ENCODE assay signal across 11 cellular contexts in the genomic region with DNA sequence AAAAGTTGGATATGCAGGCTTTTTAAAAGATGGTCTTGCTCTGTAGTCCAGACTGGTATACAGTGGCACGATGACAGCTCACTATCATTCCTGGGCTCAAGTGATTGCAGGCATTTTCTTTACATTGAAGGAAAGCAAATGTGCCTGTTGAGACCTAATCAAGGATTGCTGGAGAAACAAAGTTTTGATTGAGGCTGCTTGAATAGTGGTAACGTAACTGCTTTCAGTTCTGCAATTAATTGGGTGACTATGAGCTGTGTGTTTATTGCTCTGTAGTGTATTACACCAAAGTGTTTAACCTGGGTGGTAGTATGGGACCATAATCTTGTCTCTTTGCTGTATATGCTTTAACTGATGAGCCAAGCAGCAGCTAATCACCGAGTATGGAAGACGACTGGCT. TPM values are rescaled to one million over a fixed set of nuclear protein-coding genes. Genes with fewer than 3 reads are reported as not detected.
DNase-seq lines count a peak whose midpoint lies in the region; ATAC-seq and TF ChIP-seq lines count a peak whose summit lies in the region.
"Had no signal": no experiment of that assay in that cellular context is flagged by ENCODE, and none has a peak within 500 bp of the region (broad histone marks: within the 10 kb centered on the region; RNA-seq: fewer than 3 reads in every experiment).

No MANE protein-coding gene starts in this region.

- H3K36me3 ChIP-seq in CD8-positive, alpha-beta T cell (ENCODE audit: insufficient read depth, low read length) = peaks cover 12% of the 10 kb centered on the region
- H3K36me3 ChIP-seq in Karpas-422 (ENCODE audit: insufficient read depth, low read length) (peaks cover 14% of the 10 kb centered on the region), brain microvascular endothelial cell (replicated peaks) (peaks cover 17% of the 10 kb centered on the region), neural cell (ENCODE audit: insufficient read depth, low read length) (no peaks in the 10 kb centered on the region)

- no peak for ATAC-seq in CD8-positive, alpha-beta T cell
- ATAC-seq in GM19023 (IDR thresholded peaks at IDR 0.05; ENCODE audit: unreplicated experiment) = no peak

- intact Hi-C loops in CD8-positive, alpha-beta T cell (cut with DNase I, micrococcal nuclease) = loop anchor here in 1 of 2 experiments (10.0 kb wide), 1 partner anchor 202 kb away; no protein-coding TSS in a partner anchor

- H3K27ac Mint-ChIP-seq in CD8-positive, alpha-beta T cell = peak overlapping the region; percentile 64

- in situ Hi-C loops in brain microvascular endothelial cell (cut with HindIII; ENCODE audit: low pct_ligation_motif_present, low sequenced_read_pairs) = no loop called here
- in situ Hi-C loops in KBM-7 (cut with MboI; ENCODE audit: low pct_unique_long_range_greater_than_20kb, low sequenced_read_pairs) = no loop called here

- H3K36me3 Mint-ChIP-seq in CD8-positive, alpha-beta T cell = peaks cover 36% of the 10 kb centered on the region

- H3K9me3 ChIP-seq in CD8-positive, alpha-beta T cell (ENCODE audit: low read length) = no peaks in the 10 kb centered on the region
- H3K9me3 ChIP-seq in Karpas-422 (ENCODE audit: low read length) = no peaks in the 10 kb centered on the region
- no peaks in the 10 kb centered on the region for H3K9me3 ChIP-seq in neural cell (ENCODE audit: low read length)
- H3K9me3 ChIP-seq: SJSA1 had no signal

- no peak overlapping the region for H3K27ac ChIP-seq in CD8-positive, alpha-beta T cell (ENCODE audit: low read depth, low read length)
- no peak overlapping the region for H3K27ac ChIP-seq in Karpas-422 (ENCODE audit: low read length)
- no peak overlapping the region for H3K27ac ChIP-seq in brain microvascular endothelial cell
- H3K27ac ChIP-seq in neural cell (ENCODE audit: low read length) = no peak overlapping the region
- H3K27ac ChIP-seq: SJSA1 had no signal

- no peaks in the 10 kb centered on the region for H3K9me3 Mint-ChIP-seq in CD8-positive, alpha-beta T cell

- H3K27me3 ChIP-seq in CD8-positive, alpha-beta T cell (ENCODE audit: insufficient read depth, low read length) = no peaks in the 10 kb centered on the region
- H3K27me3 ChIP-seq in Karpas-422 (ENCODE audit: low read length) (no peaks in the 10 kb centered on the region), brain microvascular endothelial cell (replicated peaks) (no peaks in the 10 kb centered on the region), neural cell (ENCODE audit: insufficient read depth, low read depth, low read length) (no peaks in the 10 kb centered on the region)
- H3K27me3 ChIP-seq: SJSA1 had no signal

- CTCF ChIA-PET in CD8-positive, alpha-beta T cell (lab: Charles Lee) = interaction anchor here (0.6 to 2.3 kb wide), 6 partner anchors 9 to 139 kb away, joined by 3 to 12 read pairs (median 4); a partner anchor contains a TSS

- POLR2A ChIA-PET in CD8-positive, alpha-beta T cell (lab: Charles Lee) = interaction anchor here (0.8 to 1.4 kb wide), 2 partner anchors 33 to 55 kb away, joined by 4 to 9 read pairs; a partner anchor contains a TSS

- peaks cover 44% of the 10 kb centered on the region for H3K4me1 Mint-ChIP-seq in CD8-positive, alpha-beta T cell (ENCODE audit: low read depth)

- peaks cover 7% of the 10 kb centered on the region for H3K79me2 ChIP-seq in Karpas-422 (ENCODE audit: low read length)
- H3K79me2 ChIP-seq in neural cell (replicated peaks; ENCODE audit: insufficient read depth, low read length) = peaks cover 14% of the 10 kb centered on the region

- H3K9ac ChIP-seq in Karpas-422 (ENCODE audit: low read length) (no peak overlapping the region), neural cell (ENCODE audit: low read length) (no peak overlapping the region)

- peak overlapping the region; percentile 40 for H3K4me3 Mint-ChIP-seq in CD8-positive, alpha-beta T cell

- no peak for TF ChIP-seq RAD21 in neural cell (conservative IDR thresholded peaks at IDR 0.05)

- H3K4me2 ChIP-seq in Karpas-422 (ENCODE audit: low read depth, low read length, poor library complexity, severe bottlenecking) = no peak overlapping the region
- no peak overlapping the region for H3K4me2 ChIP-seq in neural cell (ENCODE audit: low read length)

- H3K9me2 ChIP-seq in Karpas-422 (replicated peaks; ENCODE audit: insufficient read depth, low read length) (no peaks in the 10 kb centered on the region), neural cell (ENCODE audit: insufficient read depth, low read length) (no peaks in the 10 kb centered on the region)

- no peak for DNase-seq in CD8-positive, alpha-beta T cell
- DNase-seq in Karpas-422 (peak; percentile 54), brain microvascular endothelial cell (no peak), NCI-H748 treated with DMSO at 0.1 percent for 48 hours (lab: John Stamatoyannopoulos, UW) (no peak), KBM-7 (no peak), amygdala (lab: John Stamatoyannopoulos, UW) (no peak)
- DNase-seq: activated effector memory CD4-positive, alpha-beta T cell treated with Interleukin-2 at 50 U/mL for 16 hours; NCI-H1417 treated with DMSO at 0.1 percent for 48 hours had no signal

- TF ChIP-seq EP300 in neural cell (conservative IDR thresholded peaks at IDR 0.05; ENCODE audit: poor library complexity, severe bottlenecking) = no peak

- no peak overlapping the region for H3K4me3 ChIP-seq in CD8-positive, alpha-beta T cell (ENCODE audit: low read depth, low read length)
- no peak overlapping the region for H3K4me3 ChIP-seq in Karpas-422 (ENCODE audit: low read length)
- H3K4me3 ChIP-seq in brain microvascular endothelial cell (ENCODE audit: low read depth, low read length) = peak overlapping the region; percentile 17
- peak overlapping the region; percentile 79 for H3K4me3 ChIP-seq in neural cell (ENCODE audit: low read length)
- H3K4me3 ChIP-seq: SJSA1 had no signal

- H4K20me1 ChIP-seq in Karpas-422 (ENCODE audit: insufficient read depth, low read depth, low read length) (peaks cover 31% of the 10 kb centered on the region), neural cell (ENCODE audit: insufficient read depth) (no peaks in the 10 kb centered on the region)

- H2AFZ ChIP-seq in Karpas-422 (ENCODE audit: low read length) (no peak overlapping the region), neural cell (ENCODE audit: low read depth, low read length) (no peak overlapping the region)

- H3K27me3 Mint-ChIP-seq in CD8-positive, alpha-beta T cell (ENCODE audit: low read depth) = peaks cover 2% of the 10 kb centered on the region

- peaks cover 35% of the 10 kb centered on the region for H3K4me1 ChIP-seq in CD8-positive, alpha-beta T cell (ENCODE audit: insufficient read depth, low read length)
- H3K4me1 ChIP-seq in Karpas-422 (ENCODE audit: low read length) = peaks cover 9% of the 10 kb centered on the region

- no peak for TF ChIP-seq CTCF in CD8-positive, alpha-beta T cell (IDR thresholded peaks at IDR 0.05)
- TF ChIP-seq CTCF in brain microvascular endothelial cell (IDR thresholded peaks at IDR 0.05; ENCODE audit: low read depth, low read length, missing control alignments) = no peak
- no peak for TF ChIP-seq CTCF in neural cell (IDR thresholded peaks at IDR 0.05; ENCODE audit: poor library complexity, severe bottlenecking)

- H3F3A ChIP-seq in neural cell (ENCODE audit: insufficient read depth, low read length, poor library complexity, severe bottlenecking) = no peaks in the 10 kb centered on the region

TF ChIP-seq in neural cell, 6 proteins besides CTCF, POLR2A, EP300 and RAD21:
- TF ChIP-seq, protein P1, sequence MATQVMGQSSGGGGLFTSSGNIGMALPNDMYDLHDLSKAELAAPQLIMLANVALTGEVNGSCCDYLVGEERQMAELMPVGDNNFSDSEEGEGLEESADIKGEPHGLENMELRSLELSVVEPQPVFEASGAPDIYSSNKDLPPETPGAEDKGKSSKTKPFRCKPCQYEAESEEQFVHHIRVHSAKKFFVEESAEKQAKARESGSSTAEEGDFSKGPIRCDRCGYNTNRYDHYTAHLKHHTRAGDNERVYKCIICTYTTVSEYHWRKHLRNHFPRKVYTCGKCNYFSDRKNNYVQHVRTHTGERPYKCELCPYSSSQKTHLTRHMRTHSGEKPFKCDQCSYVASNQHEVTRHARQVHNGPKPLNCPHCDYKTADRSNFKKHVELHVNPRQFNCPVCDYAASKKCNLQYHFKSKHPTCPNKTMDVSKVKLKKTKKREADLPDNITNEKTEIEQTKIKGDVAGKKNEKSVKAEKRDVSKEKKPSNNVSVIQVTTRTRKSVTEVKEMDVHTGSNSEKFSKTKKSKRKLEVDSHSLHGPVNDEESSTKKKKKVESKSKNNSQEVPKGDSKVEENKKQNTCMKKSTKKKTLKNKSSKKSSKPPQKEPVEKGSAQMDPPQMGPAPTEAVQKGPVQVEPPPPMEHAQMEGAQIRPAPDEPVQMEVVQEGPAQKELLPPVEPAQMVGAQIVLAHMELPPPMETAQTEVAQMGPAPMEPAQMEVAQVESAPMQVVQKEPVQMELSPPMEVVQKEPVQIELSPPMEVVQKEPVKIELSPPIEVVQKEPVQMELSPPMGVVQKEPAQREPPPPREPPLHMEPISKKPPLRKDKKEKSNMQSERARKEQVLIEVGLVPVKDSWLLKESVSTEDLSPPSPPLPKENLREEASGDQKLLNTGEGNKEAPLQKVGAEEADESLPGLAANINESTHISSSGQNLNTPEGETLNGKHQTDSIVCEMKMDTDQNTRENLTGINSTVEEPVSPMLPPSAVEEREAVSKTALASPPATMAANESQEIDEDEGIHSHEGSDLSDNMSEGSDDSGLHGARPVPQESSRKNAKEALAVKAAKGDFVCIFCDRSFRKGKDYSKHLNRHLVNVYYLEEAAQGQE (IDR thresholded peaks at IDR 0.05; ENCODE audit: borderline replicate concordance) = no peak
- TF ChIP-seq POLR2AphosphoS5 (IDR thresholded peaks at IDR 0.05) (no peak), SMC3 (conservative IDR thresholded peaks at IDR 0.05; ENCODE audit: poor library complexity) (no peak), EZH2 (IDR thresholded peaks at IDR 0.05; ENCODE audit: borderline replicate concordance, insufficient read depth, low read length, poor library complexity, severe bottlenecking) (no peak), TAF1 (IDR thresholded peaks at IDR 0.05; ENCODE audit: low read depth) (no peak), MXI1 (conservative IDR thresholded peaks at IDR 0.05; ENCODE audit: poor library complexity, severe bottlenecking) (no peak)

RNA-seq across cellular contexts. Expression of a gene that starts 2.3 kb away (rescaled TPM):
- total RNA-seq in CD8-positive, alpha-beta T cell = 100 to 1,000 TPM; 829 to 863 TPM
- 1,060 and 1,155 TPM in 2 replicates for total RNA-seq in Karpas-422 (2014; rRNA removed; shearing (Covaris generic); ENCODE audit: low replicate concordance)
- 2,177 and 2,318 TPM in 2 replicates for polyA plus RNA-seq in neural cell
- polyA minus RNA-seq in neural cell = 878 and 940 TPM in 2 replicates

RNA-seq across cellular contexts. Expression of a gene that starts 29.9 kb away (rescaled TPM):
- total RNA-seq in CD8-positive, alpha-beta T cell = 10 to 100 TPM; 28.8 to 31.8 TPM
- 25.6 and 69.7 TPM in 2 replicates for total RNA-seq in Karpas-422 (2014; rRNA removed; shearing (Covaris generic); ENCODE audit: low replicate concordance)
- polyA plus RNA-seq in neural cell = 291 and 308 TPM in 2 replicates
- 123 and 124 TPM in 2 replicates for polyA minus RNA-seq in neural cell

RNA-seq across cellular contexts. Expression of a gene that starts 32.2 kb away (rescaled TPM):
- 10 to 100 TPM; 37.1 to 37.4 TPM for total RNA-seq in CD8-positive, alpha-beta T cell
- 14.2 and 30.1 TPM in 2 replicates for total RNA-seq in Karpas-422 (2014; rRNA removed; shearing (Covaris generic); ENCODE audit: low replicate concordance)
- not detected in 2 replicates for polyA plus RNA-seq in neural cell
- polyA minus RNA-seq in neural cell = not detected in 2 replicates

Comparison
In these comparisons a context has a peak if more than half of its experiments do, and no peak if none do; other contexts are left out.
1. H3K4me3 ChIP-seq: peak in brain microvascular endothelial cell (single experiment) and neural cell (single experiment); none in CD8-positive, alpha-beta T cell (single experiment) and Karpas-422 (single experiment).